ENCODE assay signal across 8 cellular contexts in the genomic region with DNA sequence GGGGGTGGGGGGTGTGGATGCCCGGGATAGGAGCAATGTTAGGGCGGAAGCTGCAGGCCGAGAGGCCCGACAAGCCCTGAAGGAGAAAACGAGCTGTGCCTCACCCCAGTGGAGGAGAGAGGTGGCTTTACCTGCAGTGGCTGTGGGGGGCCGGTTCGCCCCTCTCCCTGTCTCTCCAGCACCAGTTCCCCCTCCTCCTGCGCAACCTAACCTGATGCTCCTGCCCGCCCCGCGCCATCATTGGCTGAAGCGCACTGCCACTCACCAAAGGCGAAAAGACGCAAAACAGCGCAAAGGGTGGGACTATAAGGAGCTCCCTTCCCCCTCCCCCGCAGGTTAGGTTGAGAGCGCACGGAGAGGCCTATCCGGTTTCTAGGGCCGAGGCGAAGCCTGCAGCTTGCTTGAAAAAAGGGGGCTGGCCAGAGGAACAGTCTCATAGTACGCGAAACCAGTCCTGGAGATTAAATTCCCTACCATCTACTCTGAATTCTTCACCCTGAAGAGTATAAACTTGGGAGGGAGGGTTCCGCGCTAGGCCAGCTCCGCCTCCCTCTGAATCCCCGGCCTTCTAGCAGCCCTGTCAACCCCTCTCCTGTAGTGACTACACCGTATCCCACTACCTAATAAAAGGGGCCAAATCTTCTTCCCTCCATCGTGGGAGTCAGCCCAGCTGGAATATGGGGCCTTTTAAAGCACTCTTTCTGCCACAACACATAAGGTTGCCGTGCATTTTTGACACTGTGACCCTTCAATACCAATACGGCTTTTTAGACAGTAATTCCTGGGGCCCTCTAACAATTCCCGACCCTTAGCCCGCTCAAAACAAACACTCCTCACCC. TPM values are rescaled to one million over a fixed set of nuclear protein-coding genes. Genes with fewer than 3 reads are reported as not detected.
DNase-seq lines count a peak whose midpoint lies in the region; ATAC-seq and TF ChIP-seq lines count a peak whose summit lies in the region.

No MANE protein-coding gene starts in this region.

- intact Hi-C loops in colonic mucosa (cut with DNase I): no loop called here

- no peaks in the 10 kb centered on the region for H3K9me3 ChIP-seq in BLaER1
- no peaks in the 10 kb centered on the region for H3K9me3 ChIP-seq in colonic mucosa

- peak overlapping the region; percentile 88 for H3K9ac ChIP-seq in BLaER1
- H3K9ac ChIP-seq in colonic mucosa (ENCODE audit: low read depth in 2 of 2, low read length in 2 of 2): peak overlapping the region; percentile 80 to 88

- ATAC-seq in GM19324 (IDR thresholded peaks at IDR 0.05; ENCODE audit: low FRiP score, unreplicated experiment): peak; percentile 99
- peak; percentile 99 for ATAC-seq in HG03460 (IDR thresholded peaks at IDR 0.05; ENCODE audit: unreplicated experiment)

- TF ChIP-seq CTCF in colonic mucosa (IDR thresholded peaks at IDR 0.05): no peak

- DNase-seq in NCI-H524 treated with DMSO at 0.1 percent for 48 hours (lab: John Stamatoyannopoulos, UW): peak; percentile 95
- peak; percentile 99 for DNase-seq in activated CD4-positive, alpha-beta T cell treated with anti-CD3 and anti-CD28 coated beads for 48 hours
- DNase-seq in colonic mucosa: peak; percentile 100
- peak; percentile 96 to 100 (median 99) for DNase-seq in stimulated activated CD4-positive, alpha-beta T cell treated with anti-CD3 and anti-CD28 coated beads, Interleukin-1b, Interleukin-23, amount 100 ng/mL, for 24 hours (ENCODE audit: low read depth in 4 of 4, low spot score in 1 of 4)

- no peaks in the 10 kb centered on the region for H3K27me3 ChIP-seq in BLaER1
- no peaks in the 10 kb centered on the region for H3K27me3 ChIP-seq in colonic mucosa
- no peaks in the 10 kb centered on the region for H3K27me3 ChIP-seq in layer of hippocampus (ENCODE audit: control insufficient read depth, insufficient read depth, low read length)

- peak overlapping the region; percentile 80 for H3K4me3 ChIP-seq in BLaER1
- peak overlapping the region; percentile 77 for H3K4me3 ChIP-seq in colonic mucosa

- peaks cover 26% of the 10 kb centered on the region for H3K4me1 ChIP-seq in BLaER1
- H3K4me1 ChIP-seq in colonic mucosa: peaks cover 4% of the 10 kb centered on the region

- peaks cover 23% of the 10 kb centered on the region for H3K36me3 ChIP-seq in BLaER1
- no peaks in the 10 kb centered on the region for H3K36me3 ChIP-seq in colonic mucosa

- H4K20me1 ChIP-seq in BLaER1: peaks cover 89% of the 10 kb centered on the region

- H3K27ac ChIP-seq in BLaER1 (peak overlapping the region; percentile 86), colonic mucosa (peak overlapping the region; percentile 68), layer of hippocampus (ENCODE audit: low read depth, low read length) (peak overlapping the region; percentile 72)

- H3K4me2 ChIP-seq in BLaER1: peak overlapping the region; percentile 93

RNA-seq across cellular contexts. Expression of gene CHD8, which starts 18.6 kb away (rescaled TPM):
- total RNA-seq in colonic mucosa: 10 to 100 TPM; 56.2 to 60.1 TPM

RNA-seq across cellular contexts. Expression of gene RAB2B, which starts 39.5 kb away (rescaled TPM):
- 10 to 100 TPM; 12.9 to 15.4 TPM for total RNA-seq in colonic mucosa

RNA-seq across cellular contexts. Expression of gene TOX4, which starts 39.7 kb away (rescaled TPM):
- total RNA-seq in colonic mucosa: 10 to 100 TPM; 71.8 to 85.8 TPM

RNA-seq across cellular contexts. Expression of gene SUPT16H, which starts 53.5 kb away (rescaled TPM):
- 10 to 100 TPM; 43.9 to 71.8 TPM for total RNA-seq in colonic mucosa

Comparison
In these comparisons a context has a peak if more than half of its experiments do, and no peak if none do; other contexts are left out.
1. Peak in every context shown above with its lines: DNase-seq, ATAC-seq, H3K4me3 ChIP-seq and H3K27ac ChIP-seq.